15 cellular contexts compared by ENCODE assay signal in genomic region chr4:55173580-55173979, GRCh38. TPM values are rescaled to one million over a fixed set of nuclear protein-coding genes. Genes with fewer than 3 reads are reported as not detected.
DNase-seq lines count a peak whose midpoint lies in the region; ATAC-seq and TF ChIP-seq lines count a peak whose summit lies in the region.
"Had no signal": no experiment of that assay in that cellular context is flagged by ENCODE, and none has a peak within 500 bp of the region (broad histone marks: within the 10 kb centered on the region; RNA-seq: fewer than 3 reads in every experiment).

No MANE protein-coding gene starts in this region.

- peak overlapping the region; percentile 49; the same call in 1 of the 2 replicates for H3K9ac ChIP-seq in PC-3 (ENCODE audit: low read length)

- no peaks in the 10 kb centered on the region for H3K9me2 ChIP-seq in PC-3 (replicated peaks; ENCODE audit: low read length)

- H3K36me3 ChIP-seq in PC-3 (ENCODE audit: low read depth, low read length) (no peaks in the 10 kb centered on the region), mesodermal cell (ENCODE audit: control insufficient read depth, insufficient read depth, low read length) (peaks cover 5% of the 10 kb centered on the region)

- peak; percentile 52 for ATAC-seq in PC-3
- no peak for ATAC-seq in HG02973 (IDR thresholded peaks at IDR 0.05; ENCODE audit: unreplicated experiment)
- ATAC-seq in GM18907 (IDR thresholded peaks at IDR 0.05; ENCODE audit: unreplicated experiment), result no peak

- H3K4me3 ChIP-seq in AG10803 (ENCODE audit: low read length) (no peak overlapping the region), PC-3 (ENCODE audit: low read length) (no peak overlapping the region), epithelial cell of esophagus (ENCODE audit: low read length) (no peak overlapping the region), mesodermal cell (ENCODE audit: extremely low read depth, insufficient read depth, low read length, poor library complexity, severe bottlenecking) (no peak overlapping the region)

- CTCF ChIA-PET in PC-3 (lab: Charles Lee) (interaction anchor here (0.5 to 0.6 kb wide), 2 partner anchors 11 to 196 kb away, joined by 3 to 4 read pairs; no protein-coding TSS in a partner anchor), GM10248 (lab: Yijun Ruan, JAX) (interaction anchor here (1.2 to 1.6 kb wide), 2 partner anchors 11 to 20 kb away, joined by 3 to 7 read pairs; no protein-coding TSS in a partner anchor)

- H3K27me3 ChIP-seq in PC-3 (ENCODE audit: low read length), result no peaks in the 10 kb centered on the region

- intact Hi-C loops in PC-3 (cut with micrococcal nuclease), result loop anchor here (1.0 kb wide), 1 partner anchor 222 kb away; the partner anchor contains the start of gene TMEM165

- no CpG with 5 or more reads among the region's 1 CpG for WGBS in mesodermal cell (ENCODE audit: insufficient coverage in 2 of 2), 2 experiments

- peaks cover 16% of the 10 kb centered on the region for H3F3A ChIP-seq in PC-3 (ENCODE audit: low read length, unreplicated experiment)

- H3K27ac ChIP-seq in PC-3 (ENCODE audit: low read length) (peak overlapping the region; percentile 87), mesodermal cell (ENCODE audit: low read depth, low read length, severe bottlenecking) (peak overlapping the region; percentile 94)

- TF ChIP-seq CTCF in AG10803 (conservative IDR thresholded peaks at IDR 0.05; ENCODE audit: low read length) (no peak), PC-3 (conservative IDR thresholded peaks at IDR 0.05; ENCODE audit: low read depth, low read length) (no peak), epithelial cell of esophagus (IDR thresholded peaks at IDR 0.05; ENCODE audit: insufficient read depth, low read depth, low read length, missing control alignments) (no peak), GM10248 (IDR thresholded peaks at IDR 0.05; ENCODE audit: control extremely low read depth, extremely low read depth, low read depth, missing control alignments) (no peak)

- peaks cover 72% of the 10 kb centered on the region for H3K4me1 ChIP-seq in PC-3 (ENCODE audit: insufficient read depth, low read length)
- peaks cover 48% of the 10 kb centered on the region for H3K4me1 ChIP-seq in mesodermal cell (ENCODE audit: control insufficient read depth, insufficient read depth, low read length, poor library complexity, severe bottlenecking)

- DNase-seq in AG10803 (ENCODE audit: low read depth) (peak; percentile 38), PC-3 (peak; percentile 95), epithelial cell of esophagus (ENCODE audit: low read depth) (peak; percentile 85), islet precursor cell (no peak), GM10248 (ENCODE audit: extremely low spot score) (no peak)
- DNase-seq: activated effector memory CD4-positive, alpha-beta T cell treated with anti-CD3 and anti-CD28 coated beads, Interleukin-2, amount 50 U/mL, for 16 hours; DMS153; NCI-H1694 treated with DMSO at 0.1 percent for 48 hours; SHP77 treated with DMSO at 0.1 percent for 48 hours; stimulated activated CD4-positive, alpha-beta T cell treated with anti-CD3 and anti-CD28 coated beads, Interleukin-1b, Interleukin-23, amount 100 ng/mL, for 48 hours; stimulated activated CD8-positive, alpha-beta memory T cell treated with anti-CD3 and anti-CD28 coated beads, Interleukin-4, amount 100 ng/mL, for 48 hours had no signal

- BruUV-seq in PC-3 (replicated peaks; lab: Mats Ljungman, UMichigan), result no TSS peak

- H3K9me3 ChIP-seq in PC-3 (ENCODE audit: low read length), result no peaks in the 10 kb centered on the region
- H3K9me3 ChIP-seq in mesodermal cell (ENCODE audit: control insufficient read depth, low read length), result no peaks in the 10 kb centered on the region

- peak overlapping the region; percentile 28; the same call in 1 of the 2 replicates for H2AFZ ChIP-seq in PC-3 (ENCODE audit: low read length)

- H3K4me2 ChIP-seq in PC-3 (ENCODE audit: low read length), result peak overlapping the region; percentile 69

- peaks cover 10% of the 10 kb centered on the region for H3K79me2 ChIP-seq in PC-3 (ENCODE audit: low read length)

- H4K20me1 ChIP-seq in PC-3 (ENCODE audit: low read length), result no peaks in the 10 kb centered on the region

- POLR2A ChIA-PET in PC-3 (lab: Charles Lee; ENCODE audit: unreplicated experiment) (no interaction called here), GM10248 (lab: Yijun Ruan, JAX) (no interaction called here)

RNA-seq across cellular contexts. Expression of gene KDR, which starts 48.2 kb away (rescaled TPM):
- 0.63 and 0.66 TPM in 2 replicates for total RNA-seq in PC-3 (2014; rRNA removed)
- polyA plus RNA-seq in mesodermal cell (2013, experiment 1 of 2), result 365 TPM
- polyA plus RNA-seq in mesodermal cell (2013, experiment 2 of 2), result 313 TPM
- polyA plus RNA-seq: IgD-negative memory B cell had no signal

Comparison
In these comparisons a context has a peak if more than half of its experiments do, and no peak if none do; other contexts are left out.
1. DNase-seq: peak in AG10803 (single experiment), PC-3 (single experiment) and epithelial cell of esophagus (single experiment); none in islet precursor cell (single experiment) and GM10248 (single experiment).